21 cellular contexts compared by ENCODE assay signal in genomic region chr17:44118427-44119050, GRCh38. TPM values are rescaled to one million over a fixed set of nuclear protein-coding genes. Genes with fewer than 3 reads are reported as not detected.
DNase-seq lines count a peak whose midpoint lies in the region; ATAC-seq, FAIRE-seq and TF ChIP-seq lines count a peak whose summit lies in the region.
"Had no signal": no experiment of that assay in that cellular context is flagged by ENCODE, and none has a peak within 500 bp of the region (broad histone marks: within the 10 kb centered on the region; RNA-seq: fewer than 3 reads in every experiment).

No MANE protein-coding gene starts in this region.

- peak overlapping the region; percentile 93 to 99 (median 96) for H3K27ac ChIP-seq in gastrocnemius medialis
- H3K27ac ChIP-seq: GM23248, HL-60, neutrophil, sigmoid colon, thoracic aorta had no signal

- TF ChIP-seq POLR2A in gastrocnemius medialis (IDR thresholded peaks at IDR 0.05) (no peak), H54 (IDR thresholded peaks at IDR 0.05; ENCODE audit: low read depth, low read length) (no peak)

- H3F3A ChIP-seq in Loucy (ENCODE audit: low read depth), result no peaks in the 10 kb centered on the region

- peak; percentile 64 for DNase-seq in D341Med (ENCODE audit: low spot score)
- DNase-seq in fibroblast of the aortic adventitia (ENCODE audit: low read depth), result no peak
- no peak for DNase-seq in gastrocnemius medialis
- no peak for DNase-seq in H54 (ENCODE audit: insufficient read length, low spot score)
- DNase-seq in NCI-H774 (lab: John Stamatoyannopoulos, UW), result no peak
- DNase-seq: activated CD4-positive, alpha-beta T cell treated with anti-CD3 and anti-CD28 coated beads, Interleukin-2, amount 50 U/mL, for 48 hours; activated T-cell treated with anti-CD3 and anti-CD28 coated beads, Interleukin-2, amount 50 U/mL, for 24 hours; DMS53; GM23248; heart left ventricle; NCI-H1417; RPMI8226; sigmoid colon had no signal

- H3K9me3 ChIP-seq in Loucy (ENCODE audit: insufficient read depth, low read depth, low read length) (no peaks in the 10 kb centered on the region), gastrocnemius medialis (no peaks in the 10 kb centered on the region)
- H3K9me3 ChIP-seq: heart left ventricle, neutrophil, sigmoid colon, thoracic aorta had no signal

- peaks cover 36% of the 10 kb centered on the region for H4K20me1 ChIP-seq in Loucy (ENCODE audit: insufficient read depth, low read length, poor library complexity, severe bottlenecking)

- peaks cover 54% of the 10 kb centered on the region for H3K4me1 ChIP-seq in Loucy (ENCODE audit: insufficient read depth, low read length, poor library complexity, severe bottlenecking)
- H3K4me1 ChIP-seq in gastrocnemius medialis, result peaks cover 80 to 92% of the 10 kb centered on the region in 2 donors

- intact Hi-C loops in gastrocnemius medialis (cut with DNase I; ENCODE audit: low total_unique reads), result loop anchor here (10.0 kb wide), 1 partner anchor 344 kb away; the partner anchor contains the start of gene DUSP3

- H3K4me3 ChIP-seq in Loucy (ENCODE audit: low read length, poor library complexity, severe bottlenecking), result no peak overlapping the region
- no peak overlapping the region for H3K4me3 ChIP-seq in fibroblast of the aortic adventitia (ENCODE audit: low read depth, low read length)
- H3K4me3 ChIP-seq in gastrocnemius medialis, result no peak overlapping the region
- H3K4me3 ChIP-seq: GM23248, heart left ventricle, sigmoid colon, thoracic aorta had no signal

- no peak for FAIRE-seq in H54 (lab: Jason Lieb, UNC)
- FAIRE-seq: bronchial epithelial cell had no signal

- no peak for ATAC-seq in gastrocnemius medialis
- no peak for ATAC-seq in GM19397 (IDR thresholded peaks at IDR 0.05; ENCODE audit: unreplicated experiment)
- no peak for ATAC-seq in GM19351 (IDR thresholded peaks at IDR 0.05; ENCODE audit: unreplicated experiment)
- ATAC-seq: heart left ventricle had no signal

- TF ChIP-seq CTCF in Loucy (conservative IDR thresholded peaks at IDR 0.05; ENCODE audit: low read length) (no peak), fibroblast of the aortic adventitia (IDR thresholded peaks at IDR 0.05; ENCODE audit: insufficient read depth, low read length) (peak; percentile 3), gastrocnemius medialis (IDR thresholded peaks at IDR 0.05 in 4 of 5, conservative IDR thresholded peaks at IDR 0.05 in 1 of 5) (no peak)

- peak overlapping the region; percentile 26 for H3K9ac ChIP-seq in Loucy (ENCODE audit: low read depth, low read length, poor library complexity, severe bottlenecking)
- H3K9ac ChIP-seq: GM23248 had no signal

- H3K36me3 ChIP-seq in Loucy (ENCODE audit: insufficient read depth, low read length) (no peaks in the 10 kb centered on the region), gastrocnemius medialis (peaks cover 0 to 13% of the 10 kb centered on the region in 2 donors)

- no peak overlapping the region for H2AFZ ChIP-seq in Loucy (ENCODE audit: low read length)
- H2AFZ ChIP-seq: GM23248 had no signal

- H3K79me2 ChIP-seq in Loucy (ENCODE audit: insufficient read depth, low read length), result peaks cover 74% of the 10 kb centered on the region

- in situ Hi-C loops in gastrocnemius medialis (cut with MboI; ENCODE audit: low sequenced_read_pairs in 4 of 4), result no loop called here

- no peaks in the 10 kb centered on the region for H3K9me2 ChIP-seq in Loucy (replicated peaks; ENCODE audit: low read depth, low read length)

- no peaks in the 10 kb centered on the region for H3K27me3 ChIP-seq in Loucy (ENCODE audit: insufficient read depth, low read length, poor library complexity, severe bottlenecking)
- no peaks in the 10 kb centered on the region for H3K27me3 ChIP-seq in gastrocnemius medialis
- H3K27me3 ChIP-seq: heart left ventricle, neutrophil, sigmoid colon had no signal

- H3K4me2 ChIP-seq in Loucy (ENCODE audit: low read depth, low read length, poor library complexity, severe bottlenecking), result peak overlapping the region; percentile 48

RNA-seq across cellular contexts. Expression of gene HDAC5, which starts 4.9 kb away (rescaled TPM):
- total RNA-seq in fibroblast of the aortic adventitia (ENCODE audit: low replicate concordance) (29.4 and 53.1 TPM in 2 replicates), gastrocnemius medialis (100 to 1,000 TPM in 2 of 4 donors, 10 to 100 TPM in 2; 36.5 to 301 (median 88.0) TPM)

RNA-seq across cellular contexts. Expression of gene HROB, which starts 23.2 kb away (rescaled TPM):
- total RNA-seq in fibroblast of the aortic adventitia (ENCODE audit: low replicate concordance) (0.25 and 6.1 TPM in 2 replicates), gastrocnemius medialis (1 to 10 TPM in 3 of 4 donors, under 1 TPM in 1; 0.97 to 7.4 (median 1.9) TPM)

RNA-seq across cellular contexts. Expression of gene G6PC3, which starts 48.0 kb away (rescaled TPM):
- total RNA-seq in fibroblast of the aortic adventitia (ENCODE audit: low replicate concordance) (9.5 and 38.9 TPM in 2 replicates), gastrocnemius medialis (10 to 100 TPM; 30.5 to 40.5 (median 36.4) TPM)

RNA-seq across cellular contexts. Expression of gene ASB16, which starts 52.0 kb away (rescaled TPM):
- total RNA-seq in fibroblast of the aortic adventitia (ENCODE audit: low replicate concordance) (0.27 TPM in 1 of 2 replicates, not detected in the other), gastrocnemius medialis (100 to 1,000 TPM in 1 of 4 donors, 10 to 100 TPM in 3; 13.2 to 134 (median 34.2) TPM)
- total RNA-seq: bronchial epithelial cell, dermis microvascular lymphatic vessel endothelial cell, GM23248 had no signal

RNA-seq across cellular contexts. Expression of gene LSM12, which starts 52.1 kb away (rescaled TPM):
- total RNA-seq in fibroblast of the aortic adventitia (ENCODE audit: low replicate concordance) (13.2 and 77.5 TPM in 2 replicates), gastrocnemius medialis (10 to 100 TPM; 41.6 to 79.0 (median 56.5) TPM)
